Comparison of ENCODE assay signal across 8 cellular contexts in the genomic region with DNA sequence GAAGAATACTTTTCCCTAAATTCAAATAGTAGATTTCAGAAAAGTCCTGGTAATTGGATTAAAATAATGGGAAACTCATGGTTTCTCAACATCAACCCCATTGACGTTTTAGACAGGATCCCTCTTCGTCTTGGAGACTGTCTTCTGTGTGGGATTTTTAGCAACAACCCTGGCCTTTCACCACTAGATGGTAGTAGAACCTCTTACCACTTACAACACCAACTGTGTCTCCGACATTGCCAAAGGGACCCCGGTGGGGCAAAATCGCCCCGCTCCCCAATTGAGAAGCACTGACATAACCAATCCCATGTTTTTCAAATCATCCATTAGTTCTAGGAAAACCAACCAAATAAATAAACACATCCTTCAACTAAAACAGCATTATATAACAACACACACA. TPM values are rescaled to one million over a fixed set of nuclear protein-coding genes. Genes with fewer than 3 reads are reported as not detected.
DNase-seq lines count a peak whose midpoint lies in the region; ATAC-seq and FAIRE-seq lines count a peak whose summit lies in the region.

No MANE protein-coding gene starts in this region.

- H3K9me3 Mint-ChIP-seq in activated naive CD4-positive, alpha-beta T cell treated with anti-CD3 and anti-CD28 coated beads for 36 hours, result no peaks in the 10 kb centered on the region
- H3K9me3 Mint-ChIP-seq in effector memory CD8-positive, alpha-beta T cell, result no peaks in the 10 kb centered on the region

- intact Hi-C loops in activated naive CD4-positive, alpha-beta T cell treated with anti-CD3 and anti-CD28 coated beads for 36 hours (cut with micrococcal nuclease), result loop anchor here (1.0 kb wide), 1 partner anchor 66 kb away; no protein-coding TSS in a partner anchor
- intact Hi-C loops in left colon (cut with DNase I, micrococcal nuclease), result no loop called here

- no peak overlapping the region for H3K4me3 Mint-ChIP-seq in activated naive CD4-positive, alpha-beta T cell treated with anti-CD3 and anti-CD28 coated beads for 36 hours
- no peak overlapping the region for H3K4me3 Mint-ChIP-seq in effector memory CD8-positive, alpha-beta T cell

- FAIRE-seq in HTR-8/SVneo (lab: Jason Lieb, UNC), result no peak

- DNase-seq in activated naive CD4-positive, alpha-beta T cell treated with anti-CD3 and anti-CD28 coated beads for 36 hours, result peak; percentile 9
- DNase-seq in activated naive CD4-positive, alpha-beta T cell treated with anti-CD3 and anti-CD28 coated beads, Interleukin-2, amount 50 U/mL, for 16 hours, result no peak
- DNase-seq in HTR-8/SVneo (ENCODE audit: insufficient read length, low spot score) (peak; percentile 25), amniotic epithelial cell (ENCODE audit: low read depth) (peak; percentile 34), left colon (no peak), GOT3 (lab: John Stamatoyannopoulos, UW) (no peak)
- no peak for DNase-seq in stimulated activated CD4-positive, alpha-beta T cell treated with anti-CD3 and anti-CD28 coated beads, Interleukin-1b, Interleukin-23, amount 100 ng/mL, for 48 hours
- no peak for DNase-seq in effector memory CD8-positive, alpha-beta T cell

- peak; percentile 51 for ATAC-seq in left colon
- ATAC-seq in effector memory CD8-positive, alpha-beta T cell (replicated peaks), result no peak

- no peaks in the 10 kb centered on the region for H3K4me1 Mint-ChIP-seq in activated naive CD4-positive, alpha-beta T cell treated with anti-CD3 and anti-CD28 coated beads for 36 hours (ENCODE audit: low read depth)
- no peaks in the 10 kb centered on the region for H3K4me1 Mint-ChIP-seq in effector memory CD8-positive, alpha-beta T cell (ENCODE audit: low read depth in 2 of 2)

- H3K27me3 Mint-ChIP-seq in activated naive CD4-positive, alpha-beta T cell treated with anti-CD3 and anti-CD28 coated beads for 36 hours (ENCODE audit: low read depth), result peaks cover 7% of the 10 kb centered on the region
- peaks cover 0 to 7% of the 10 kb centered on the region in 2 donors for H3K27me3 Mint-ChIP-seq in effector memory CD8-positive, alpha-beta T cell

- no peak overlapping the region for H3K27ac Mint-ChIP-seq in activated naive CD4-positive, alpha-beta T cell treated with anti-CD3 and anti-CD28 coated beads for 36 hours
- H3K27ac Mint-ChIP-seq in effector memory CD8-positive, alpha-beta T cell, result no peak overlapping the region

- no peaks in the 10 kb centered on the region for H3K36me3 Mint-ChIP-seq in activated naive CD4-positive, alpha-beta T cell treated with anti-CD3 and anti-CD28 coated beads for 36 hours (ENCODE audit: low read depth)
- H3K36me3 Mint-ChIP-seq in effector memory CD8-positive, alpha-beta T cell (ENCODE audit: insufficient read depth), result no peaks in the 10 kb centered on the region

- CTCF ChIA-PET in activated naive CD4-positive, alpha-beta T cell treated with anti-CD3 and anti-CD28 coated beads for 36 hours (lab: Charles Lee), result interaction anchor here (0.8 kb wide), 1 partner anchor 67 kb away, joined by 4 read pairs; no protein-coding TSS in a partner anchor

RNA-seq across cellular contexts. Expression of a gene that starts 16.9 kb away (rescaled TPM):
- not detected for total RNA-seq in activated naive CD4-positive, alpha-beta T cell treated with anti-CD3 and anti-CD28 coated beads for 36 hours
- under 1 TPM; 0.18 to 0.34 TPM for total RNA-seq in left colon

RNA-seq across cellular contexts. Expression of a gene that starts 52.3 kb away (rescaled TPM):
- not detected for total RNA-seq in activated naive CD4-positive, alpha-beta T cell treated with anti-CD3 and anti-CD28 coated beads for 36 hours
- not detected for total RNA-seq in left colon

Comparison
In these comparisons a context has a peak if more than half of its experiments do, and no peak if none do; other contexts are left out.
1. DNase-seq: peak in activated naive CD4-positive, alpha-beta T cell treated with anti-CD3 and anti-CD28 coated beads for 36 hours (single experiment), HTR-8/SVneo (single experiment) and amniotic epithelial cell (single experiment); none in activated naive CD4-positive, alpha-beta T cell treated with anti-CD3 and anti-CD28 coated beads, Interleukin-2, amount 50 U/mL, for 16 hours (single experiment), left colon (0 of 2), GOT3 (single experiment), stimulated activated CD4-positive, alpha-beta T cell treated with anti-CD3 and anti-CD28 coated beads, Interleukin-1b, Interleukin-23, amount 100 ng/mL, for 48 hours (single experiment) and effector memory CD8-positive, alpha-beta T cell (0 of 3).